Comparison of ENCODE assay signal across 1 cellular context in genomic region chr7:72946130-72946745, GRCh38.
TF ChIP-seq lines count a peak whose summit lies in the region.

No MANE protein-coding gene starts in this region.

TF ChIP-seq in K562, 482 proteins besides CTCF, POLR2A, EP300 and RAD21:
- peak; percentile 45 for TF ChIP-seq POLR2G (IDR thresholded peaks at IDR 0.05; ENCODE audit: low read depth, low read length)
- TF ChIP-seq, protein P1, sequence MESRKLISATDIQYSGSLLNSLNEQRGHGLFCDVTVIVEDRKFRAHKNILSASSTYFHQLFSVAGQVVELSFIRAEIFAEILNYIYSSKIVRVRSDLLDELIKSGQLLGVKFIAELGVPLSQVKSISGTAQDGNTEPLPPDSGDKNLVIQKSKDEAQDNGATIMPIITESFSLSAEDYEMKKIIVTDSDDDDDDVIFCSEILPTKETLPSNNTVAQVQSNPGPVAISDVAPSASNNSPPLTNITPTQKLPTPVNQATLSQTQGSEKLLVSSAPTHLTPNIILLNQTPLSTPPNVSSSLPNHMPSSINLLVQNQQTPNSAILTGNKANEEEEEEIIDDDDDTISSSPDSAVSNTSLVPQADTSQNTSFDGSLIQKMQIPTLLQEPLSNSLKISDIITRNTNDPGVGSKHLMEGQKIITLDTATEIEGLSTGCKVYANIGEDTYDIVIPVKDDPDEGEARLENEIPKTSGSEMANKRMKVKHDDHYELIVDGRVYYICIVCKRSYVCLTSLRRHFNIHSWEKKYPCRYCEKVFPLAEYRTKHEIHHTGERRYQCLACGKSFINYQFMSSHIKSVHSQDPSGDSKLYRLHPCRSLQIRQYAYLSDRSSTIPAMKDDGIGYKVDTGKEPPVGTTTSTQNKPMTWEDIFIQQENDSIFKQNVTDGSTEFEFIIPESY (CRISPR knock-in tag; IDR thresholded peaks at IDR 0.05) = peak; percentile 25; the same call in 1 of the 2 replicates
